ENCODE assay signal across 14 cellular contexts in the genomic region with DNA sequence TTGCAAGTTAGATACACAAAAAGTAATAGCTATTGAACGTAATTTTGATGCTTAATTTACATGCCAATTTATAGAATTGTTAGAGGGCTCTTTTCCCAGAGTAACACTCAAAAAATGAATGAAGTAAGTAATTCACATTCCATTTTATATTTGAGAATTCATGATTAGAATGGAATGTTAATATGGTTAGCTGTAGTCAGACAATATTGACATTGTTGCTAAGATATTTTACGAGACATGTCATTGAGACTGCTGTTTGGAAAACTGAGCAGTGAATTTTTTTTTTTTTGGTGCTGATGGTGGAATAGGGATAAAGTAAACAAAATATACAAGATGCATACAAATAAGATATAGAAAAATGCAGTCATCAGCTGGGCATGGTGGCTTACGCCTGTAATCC.
A peak's percentile ranks its signal among the peaks of the same experiment; 100 is the strongest.
DNase-seq lines count a peak whose midpoint lies in the region; ATAC-seq, FAIRE-seq and TF ChIP-seq lines count a peak whose summit lies in the region.
"Had no signal": no experiment of that assay in that cellular context is flagged by ENCODE, and none has a peak within 500 bp of the region (broad histone marks: within the 10 kb centered on the region; RNA-seq: fewer than 3 reads in every experiment).

No MANE protein-coding gene starts in this region.

- 51 to 52% methylated on average over 3 of the region's 3 CpGs for WGBS in pancreas, 2 donors

- DNase-seq in AG20443 (ENCODE audit: low spot score) (peak; percentile 64), SJSA1 (ENCODE audit: low read depth in 1 of 2, low spot score in 2 of 2) (peak in 1 of 2 experiments; percentile 54), fibroblast of mammary gland (ENCODE audit: low read depth) (peak; percentile 27), pancreas (no peak), substantia nigra (lab: John Stamatoyannopoulos, UW) (no peak), NCI-H1930 (lab: John Stamatoyannopoulos, UW) (no peak), H54 (ENCODE audit: insufficient read length, low spot score) (no peak)
- DNase-seq: Kasumi-1, NCI-H345 had no signal

- TF ChIP-seq CTCF in fibroblast of mammary gland (conservative IDR thresholded peaks at IDR 0.05; ENCODE audit: control insufficient read depth, insufficient read depth, low read depth, low read length) (no peak), pancreas (IDR thresholded peaks at IDR 0.05) (no peak)

- H3K4me1 ChIP-seq in SJSA1 (replicated peaks) = peaks cover 29% of the 10 kb centered on the region
- H3K4me1 ChIP-seq in pancreas = peaks cover 0 to 12% (median 8%) of the 10 kb centered on the region in 3 donors

- H3K27me3 ChIP-seq in SJSA1 (replicated peaks) = no peaks in the 10 kb centered on the region
- no peaks in the 10 kb centered on the region for H3K27me3 ChIP-seq in pancreas
- H3K27me3 ChIP-seq: BLaER1 treated with 17β-estradiol and CSF1 and Interleukin-3, amounts not matched to agents 10 nM and 100 nM; hepatocyte had no signal

- H3K36me3 ChIP-seq in SJSA1 (no peaks in the 10 kb centered on the region), pancreas (no peaks in the 10 kb centered on the region)
- H3K36me3 ChIP-seq: BLaER1 treated with 17β-estradiol and CSF1 and Interleukin-3, amounts not matched to agents 10 nM and 100 nM had no signal

- H3K4me3 ChIP-seq in SJSA1 (no peak overlapping the region), fibroblast of mammary gland (ENCODE audit: control insufficient read depth, low read depth, low read length) (no peak overlapping the region), pancreas (no peak overlapping the region)
- H3K4me3 ChIP-seq: BLaER1 treated with 17β-estradiol and CSF1 and Interleukin-3, amounts not matched to agents 10 nM and 100 nM; hepatocyte had no signal

- no peak for TF ChIP-seq POLR2A in H54 (IDR thresholded peaks at IDR 0.05; ENCODE audit: low read depth, low read length)

- intact Hi-C loops in pancreas (cut with DNase I) = no loop called here

- no peaks in the 10 kb centered on the region for H3K9me3 ChIP-seq in SJSA1 (replicated peaks)
- H3K9me3 ChIP-seq in pancreas = no peaks in the 10 kb centered on the region

- peak; percentile 59 for FAIRE-seq in pancreas (lab: Jason Lieb, UNC)
- FAIRE-seq in H54 (lab: Jason Lieb, UNC) = no peak

- H3K27ac ChIP-seq in SJSA1 (peak overlapping the region; percentile 86), pancreas (peak overlapping the region in 1 of 4 donors; percentile 8), substantia nigra (ENCODE audit: low read depth, low read length, poor library complexity, severe bottlenecking) (no peak overlapping the region)
- H3K27ac ChIP-seq: BLaER1 treated with 17β-estradiol and CSF1 and Interleukin-3, amounts not matched to agents 10 nM and 100 nM had no signal

- ATAC-seq in pancreas (peak; percentile 55 to 73 (median 70)), GM19035 (IDR thresholded peaks at IDR 0.05; ENCODE audit: unreplicated experiment) (no peak)
- ATAC-seq: activated CD4-positive, CD25-positive, alpha-beta regulatory T cell treated with anti-CD3 and anti-CD28 coated beads, Interleukin-2, amount 50 U/mL, for 24 hours; stimulated activated effector memory CD8-positive, alpha-beta T cell treated with anti-CD3 and anti-CD28 coated beads, Interleukin-12 subunit alpha, Interleukin-12 subunit beta, amount 100 ng/mL, for 72 hours had no signal

Comparison
In these comparisons a context has a peak if more than half of its experiments do, and no peak if none do; other contexts are left out.
1. DNase-seq: peak in AG20443 (single experiment) and fibroblast of mammary gland (single experiment); none in pancreas (0 of 6), substantia nigra (0 of 49), NCI-H1930 (0 of 2) and H54 (single experiment).